8 cellular contexts compared by ENCODE assay signal in genomic region chr15:70096215-70096974, GRCh38. TPM values are rescaled to one million over a fixed set of nuclear protein-coding genes. Genes with fewer than 3 reads are reported as not detected.
DNase-seq lines count a peak whose midpoint lies in the region; ATAC-seq lines count a peak whose summit lies in the region.

No MANE protein-coding gene starts in this region.

- peak overlapping the region; percentile 93 for H3K4me3 ChIP-seq in NT2/D1 (ENCODE audit: insufficient read length, low read depth)

- DNase-seq in NCI-H345 (lab: John Stamatoyannopoulos, UW) = peak; percentile 33
- DNase-seq in NCI-H345 treated with DMSO at 0.1 percent for 48 hours (lab: John Stamatoyannopoulos, UW; ENCODE audit: unreplicated experiment) = no peak
- no peak for DNase-seq in NT2/D1 (ENCODE audit: low read depth, low spot score)
- DNase-seq in germinal center (ENCODE audit: low spot score) = peak; percentile 35
- DNase-seq in pulmonary artery endothelial cell (ENCODE audit: low read depth, low spot score) = peak; percentile 27

- peaks cover 30% of the 10 kb centered on the region for H3K4me1 Mint-ChIP-seq in activated T-helper 17 cell treated with anti-CD3 and anti-CD28 coated beads, Interleukin-2, amount 50 U/mL, for 72 hours

- peaks cover 23% of the 10 kb centered on the region for H3K4me1 ChIP-seq in NT2/D1 (ENCODE audit: insufficient read depth, insufficient read length)

- H3K27me3 ChIP-seq in NT2/D1 (ENCODE audit: insufficient read depth, insufficient read length) = no peaks in the 10 kb centered on the region

- peak; percentile 2 for ATAC-seq in activated T-helper 17 cell treated with anti-CD3 and anti-CD28 coated beads, Interleukin-2, amount 50 U/mL, for 72 hours (replicated peaks)
- no peak for ATAC-seq in HG03460 (IDR thresholded peaks at IDR 0.05; ENCODE audit: unreplicated experiment)
- no peak for ATAC-seq in GM19328 (IDR thresholded peaks at IDR 0.05; ENCODE audit: unreplicated experiment)

- H3K4me3 Mint-ChIP-seq in activated T-helper 17 cell treated with anti-CD3 and anti-CD28 coated beads, Interleukin-2, amount 50 U/mL, for 72 hours = peak overlapping the region; percentile 89

- no peaks in the 10 kb centered on the region for H3K9me3 ChIP-seq in NT2/D1 (ENCODE audit: insufficient read depth, low read length)

- peak overlapping the region; percentile 87 for H3K27ac Mint-ChIP-seq in activated T-helper 17 cell treated with anti-CD3 and anti-CD28 coated beads, Interleukin-2, amount 50 U/mL, for 72 hours

- H3K9ac ChIP-seq in NT2/D1 (ENCODE audit: insufficient read length, low read depth) = peak overlapping the region; percentile 96

- no peaks in the 10 kb centered on the region for H3K27me3 Mint-ChIP-seq in activated T-helper 17 cell treated with anti-CD3 and anti-CD28 coated beads, Interleukin-2, amount 50 U/mL, for 72 hours

- peaks cover 67% of the 10 kb centered on the region for H3K36me3 Mint-ChIP-seq in activated T-helper 17 cell treated with anti-CD3 and anti-CD28 coated beads, Interleukin-2, amount 50 U/mL, for 72 hours (ENCODE audit: low read depth)

- peaks cover 43% of the 10 kb centered on the region for H3K36me3 ChIP-seq in NT2/D1 (ENCODE audit: insufficient read depth, insufficient read length, low read length)

- H3K9me3 Mint-ChIP-seq in activated T-helper 17 cell treated with anti-CD3 and anti-CD28 coated beads, Interleukin-2, amount 50 U/mL, for 72 hours = no peaks in the 10 kb centered on the region

RNA-seq across cellular contexts. Expression of gene TLE3, which starts 1.3 kb away (rescaled TPM):
- 100 to 1,000 TPM in 1 of 2 donors, 10 to 100 TPM in 1; 94.9 to 131 TPM for total RNA-seq in activated T-helper 17 cell treated with anti-CD3 and anti-CD28 coated beads, Interleukin-2, amount 50 U/mL, for 72 hours
- 25.6 and 27.7 TPM in 2 replicates for total RNA-seq in pulmonary artery endothelial cell

Comparison
In these comparisons a context has a peak if more than half of its experiments do, and no peak if none do; other contexts are left out.
1. DNase-seq: peak in NCI-H345 (single experiment), germinal center (single experiment) and pulmonary artery endothelial cell (single experiment); none in NCI-H345 treated with DMSO at 0.1 percent for 48 hours (single experiment) and NT2/D1 (single experiment).